8 cellular contexts compared by ENCODE assay signal in the genomic region with DNA sequence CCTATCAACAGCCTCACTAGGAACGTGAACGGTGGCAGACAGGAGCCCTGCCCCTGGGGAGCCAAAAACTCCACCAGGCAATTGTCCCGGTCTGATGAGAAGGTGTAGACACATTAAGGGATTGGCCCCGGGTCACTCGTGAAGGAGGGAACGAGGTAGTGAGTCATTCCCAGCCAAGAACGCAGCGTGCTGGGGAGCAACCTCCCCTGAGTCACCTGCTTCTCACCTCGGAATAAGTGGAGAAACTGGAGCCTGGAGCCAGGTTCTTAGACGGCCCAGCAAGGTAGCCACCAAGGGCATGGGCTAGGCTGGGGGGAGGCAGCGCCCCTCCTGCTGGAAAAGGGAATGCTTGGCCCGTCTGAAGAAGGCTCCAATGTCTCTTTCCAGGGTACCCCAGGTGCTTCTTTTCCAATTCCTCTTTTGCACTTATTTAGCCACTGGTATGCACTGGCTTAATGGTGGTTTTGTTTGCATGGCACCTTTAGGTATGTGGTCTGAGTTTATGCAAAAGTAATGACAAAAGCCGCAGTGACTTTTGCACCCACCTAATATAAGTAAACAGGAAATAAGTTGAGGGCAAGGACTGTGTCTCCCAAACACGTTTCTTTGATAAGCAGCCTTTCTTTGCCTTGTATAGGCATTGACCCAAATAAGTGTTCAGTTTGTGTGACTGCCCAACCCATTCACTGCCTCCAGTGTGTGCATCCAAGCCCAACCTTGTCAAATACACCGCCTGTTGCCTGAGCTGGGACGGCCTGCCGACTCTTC. TPM values are rescaled to one million over a fixed set of nuclear protein-coding genes. Genes with fewer than 3 reads are reported as not detected.
DNase-seq lines count a peak whose midpoint lies in the region; ATAC-seq and TF ChIP-seq lines count a peak whose summit lies in the region.

No MANE protein-coding gene starts in this region.

- H3K9me3 Mint-ChIP-seq in T-cell = no peaks in the 10 kb centered on the region

- peak overlapping the region; percentile 73 to 94 for H3K27ac Mint-ChIP-seq in T-cell

- in situ Hi-C loops in ACHN (cut with HindIII; ENCODE audit: low pct_ligation_motif_present, low pct_unique_long_range_greater_than_20kb, low sequenced_read_pairs) = no loop called here

- H3K36me3 ChIP-seq in colonic mucosa (no peaks in the 10 kb centered on the region), aorta (ENCODE audit: control insufficient read depth in 1 of 2, insufficient read depth in 2 of 2, low read length in 1 of 2) (no peaks in the 10 kb centered on the region)

- H3K36me3 Mint-ChIP-seq in T-cell = peaks cover under 1% of the 10 kb centered on the region

- intact Hi-C loops in colonic mucosa (cut with DNase I) = no loop called here
- intact Hi-C loops in aorta (cut with DNase I) = loop anchor here in 1 of 2 donors (10.0 kb wide), 1 partner anchor 118 kb away; a partner anchor contains a TSS

- H3K4me3 Mint-ChIP-seq in T-cell = peak overlapping the region; percentile 80 to 92 (median 83)

- 60 to 66% methylated on average over 17 of the region's 17 CpGs for WGBS in aorta, 2 donors

- ATAC-seq in GM18867 (IDR thresholded peaks at IDR 0.05; ENCODE audit: unreplicated experiment) (peak; percentile 74), HG03103 (IDR thresholded peaks at IDR 0.05; ENCODE audit: low read depth, unreplicated experiment) (peak; percentile 37), T-cell (replicated peaks in 1 of 4) (peak; percentile 35 to 62 (median 39)), aorta (ENCODE audit: low FRiP score) (peak; percentile 6)

- peaks cover 31 to 43% (median 38%) of the 10 kb centered on the region in 3 donors for H3K4me1 Mint-ChIP-seq in T-cell

- CTCF ChIA-PET in T-cell (lab: Charles Lee) = interaction anchor here in 1 of 2 donors (0.7 to 1.5 kb wide), 2 partner anchors 12 to 25 kb away, joined by 3 to 5 read pairs; no protein-coding TSS in a partner anchor

- no peaks in the 10 kb centered on the region for H3K27me3 ChIP-seq in colonic mucosa
- peaks cover 2% of the 10 kb centered on the region for H3K27me3 ChIP-seq in mononuclear cell (ENCODE audit: insufficient read depth, low read length)
- no peaks in the 10 kb centered on the region for H3K27me3 ChIP-seq in aorta (ENCODE audit: control insufficient read depth in 1 of 2, insufficient read depth in 2 of 2, low read length in 1 of 2)

- H3K9ac ChIP-seq in colonic mucosa (ENCODE audit: low read depth in 2 of 2, low read length in 2 of 2) = peak overlapping the region in 1 of 2 donors; percentile 84

- H3K27ac ChIP-seq in colonic mucosa (peak overlapping the region; percentile 61), aorta (ENCODE audit: low read depth in 1 of 2, low read length in 2 of 2) (no peak overlapping the region)

- H3K4me1 ChIP-seq in colonic mucosa = peaks cover 7% of the 10 kb centered on the region
- peaks cover 43% of the 10 kb centered on the region for H3K4me1 ChIP-seq in mononuclear cell (ENCODE audit: insufficient read depth, low read length)
- H3K4me1 ChIP-seq in aorta (ENCODE audit: control insufficient read depth in 1 of 2, insufficient read depth in 2 of 2, low read length in 2 of 2) = no peaks in the 10 kb centered on the region

- H3K9me3 ChIP-seq in colonic mucosa (no peaks in the 10 kb centered on the region), mononuclear cell (ENCODE audit: low read depth, low read length) (no peaks in the 10 kb centered on the region), aorta (ENCODE audit: control insufficient read depth, low read length) (no peaks in the 10 kb centered on the region)

- DNase-seq in ACHN = peak; percentile 83
- DNase-seq in T-cell = peak in 26 of 34 experiments; percentile 10 to 49 (median 29)
- DNase-seq in colonic mucosa = peak; percentile 80
- peak in 1 of 2 donors; percentile 52 for DNase-seq in aorta
- no peak for DNase-seq in NCI-H187 treated with DMSO at 0.1 percent for 48 hours (lab: John Stamatoyannopoulos, UW)

- TF ChIP-seq CTCF in colonic mucosa (IDR thresholded peaks at IDR 0.05) = no peak

- H3K27me3 Mint-ChIP-seq in T-cell = no peaks in the 10 kb centered on the region

- peak overlapping the region; percentile 100 for H3K4me3 ChIP-seq in colonic mucosa
- peak overlapping the region; percentile 90 for H3K4me3 ChIP-seq in mononuclear cell (ENCODE audit: low read length)
- no peak overlapping the region for H3K4me3 ChIP-seq in aorta (ENCODE audit: low read length in 2 of 2)

- POLR2A ChIA-PET in T-cell (lab: Charles Lee) = interaction anchor here in 1 of 2 donors (0.9 kb wide), 1 partner anchor 25 kb away, joined by 3 read pairs; no protein-coding TSS in a partner anchor

RNA-seq across cellular contexts. Expression of a gene that starts 1.8 kb away (rescaled TPM):
- total RNA-seq in T-cell = 100 to 1,000 TPM in 2 of 5 donors, 10 to 100 TPM in 3; 76.0 to 115 (median 91.6) TPM
- 10 to 100 TPM; 38.6 to 55.9 TPM for total RNA-seq in colonic mucosa
- 247 TPM for total RNA-seq in mononuclear cell
- 10 to 100 TPM; 47.4 to 75.7 TPM for total RNA-seq in aorta
- polyA plus RNA-seq in aorta = 1 to 10 TPM; 2.8 to 3.5 TPM

Comparison
In these comparisons a context has a peak if more than half of its experiments do, and no peak if none do; other contexts are left out.
1. ATAC-seq: peak in every context shown above with its lines; median percentile 74 in GM18867; 39 in T-cell; 37 in HG03103; 6 in aorta.
2. H3K4me3 ChIP-seq: peak in colonic mucosa (single experiment) and mononuclear cell (single experiment); none in aorta (0 of 2).